9 cellular contexts compared by ENCODE assay signal in the genomic region with DNA sequence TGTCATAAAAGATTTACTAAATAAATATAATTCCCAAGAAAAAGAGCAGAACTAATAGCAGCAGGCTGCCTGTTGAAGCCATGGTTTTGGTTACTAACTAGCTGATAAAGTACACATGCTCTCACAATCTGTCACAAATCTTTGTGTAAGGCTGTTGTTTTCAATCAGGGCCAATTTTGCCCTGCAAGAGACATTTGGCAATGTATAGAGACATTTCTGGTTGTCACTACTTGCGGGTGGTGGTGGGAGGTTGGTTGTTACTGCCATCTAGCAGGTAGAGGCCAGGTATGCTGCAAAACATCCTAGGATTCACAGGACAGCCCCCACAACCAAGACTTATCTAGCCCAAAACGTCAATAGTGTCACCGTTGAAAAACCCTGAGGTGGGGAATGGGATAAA.
DNase-seq lines count a peak whose midpoint lies in the region; ATAC-seq, FAIRE-seq and TF ChIP-seq lines count a peak whose summit lies in the region.
"Had no signal": no experiment of that assay in that cellular context is flagged by ENCODE, and none has a peak within 500 bp of the region (broad histone marks: within the 10 kb centered on the region; RNA-seq: fewer than 3 reads in every experiment).

No MANE protein-coding gene starts in this region.

- no peaks in the 10 kb centered on the region for H3K27me3 Mint-ChIP-seq in stimulated activated naive CD8-positive, alpha-beta T cell treated with anti-CD3 and anti-CD28 coated beads, Interleukin-15, Interleukin-2, amounts not matched to agents 100 ng/mL and 50 ng/mL, for 24 hours
- no peaks in the 10 kb centered on the region for H3K27me3 Mint-ChIP-seq in stimulated activated naive CD8-positive, alpha-beta T cell treated with anti-CD3 and anti-CD28 coated beads, Interleukin-15, amount 100 ng/mL, for 72 hours
- H3K27me3 Mint-ChIP-seq in astrocyte (ENCODE audit: low read depth, unreplicated experiment): no peaks in the 10 kb centered on the region
- H3K27me3 Mint-ChIP-seq: memory B cell had no signal

- peaks cover 8% of the 10 kb centered on the region for H3K9me3 Mint-ChIP-seq in stimulated activated naive CD8-positive, alpha-beta T cell treated with anti-CD3 and anti-CD28 coated beads, Interleukin-15, Interleukin-2, amounts not matched to agents 100 ng/mL and 50 ng/mL, for 24 hours
- peaks cover 0 to 6% of the 10 kb centered on the region in 2 donors for H3K9me3 Mint-ChIP-seq in stimulated activated naive CD8-positive, alpha-beta T cell treated with anti-CD3 and anti-CD28 coated beads, Interleukin-15, amount 100 ng/mL, for 72 hours
- H3K9me3 Mint-ChIP-seq in astrocyte (ENCODE audit: unreplicated experiment): no peaks in the 10 kb centered on the region

- no peak overlapping the region for H3K4me3 Mint-ChIP-seq in stimulated activated naive CD8-positive, alpha-beta T cell treated with anti-CD3 and anti-CD28 coated beads, Interleukin-15, Interleukin-2, amounts not matched to agents 100 ng/mL and 50 ng/mL, for 24 hours
- H3K4me3 Mint-ChIP-seq in stimulated activated naive CD8-positive, alpha-beta T cell treated with anti-CD3 and anti-CD28 coated beads, Interleukin-15, amount 100 ng/mL, for 72 hours: no peak overlapping the region
- no peak overlapping the region for H3K4me3 Mint-ChIP-seq in astrocyte (ENCODE audit: unreplicated experiment)
- H3K4me3 Mint-ChIP-seq: memory B cell had no signal

- peak overlapping the region; percentile 78 for H3K27ac Mint-ChIP-seq in stimulated activated naive CD8-positive, alpha-beta T cell treated with anti-CD3 and anti-CD28 coated beads, Interleukin-15, Interleukin-2, amounts not matched to agents 100 ng/mL and 50 ng/mL, for 24 hours
- peak overlapping the region in 1 of 2 donors; percentile 90 for H3K27ac Mint-ChIP-seq in stimulated activated naive CD8-positive, alpha-beta T cell treated with anti-CD3 and anti-CD28 coated beads, Interleukin-15, amount 100 ng/mL, for 72 hours
- no peak overlapping the region for H3K27ac Mint-ChIP-seq in astrocyte (ENCODE audit: unreplicated experiment)
- H3K27ac Mint-ChIP-seq: memory B cell had no signal

- TF ChIP-seq CTCF in astrocyte (IDR thresholded peaks at IDR 0.05; ENCODE audit: insufficient read depth, low read depth, low read length): no peak

- H3K27ac ChIP-seq in astrocyte (ENCODE audit: low read depth, low read length): no peak overlapping the region

- peaks cover 28% of the 10 kb centered on the region for H3K4me1 Mint-ChIP-seq in stimulated activated naive CD8-positive, alpha-beta T cell treated with anti-CD3 and anti-CD28 coated beads, Interleukin-15, Interleukin-2, amounts not matched to agents 100 ng/mL and 50 ng/mL, for 24 hours (ENCODE audit: low read depth)
- peaks cover 22% of the 10 kb centered on the region for H3K4me1 Mint-ChIP-seq in stimulated activated naive CD8-positive, alpha-beta T cell treated with anti-CD3 and anti-CD28 coated beads, Interleukin-15, amount 100 ng/mL, for 72 hours
- peaks cover 8% of the 10 kb centered on the region for H3K4me1 Mint-ChIP-seq in astrocyte (ENCODE audit: low read depth, unreplicated experiment)
- H3K4me1 Mint-ChIP-seq: memory B cell had no signal

- no peak for DNase-seq in stimulated activated naive CD8-positive, alpha-beta T cell treated with anti-CD3 and anti-CD28 coated beads, Interleukin-15, amount 100 ng/mL, for 72 hours
- peak; percentile 75 to 94 for DNase-seq in NCI-H2081 (lab: John Stamatoyannopoulos, UW)
- DNase-seq in astrocyte (ENCODE audit: low read depth): no peak
- no peak for DNase-seq in NCI-H2107 (lab: John Stamatoyannopoulos, UW)
- no peak for DNase-seq in NCI-H510A treated with DMSO at 0.1 percent for 48 hours (lab: John Stamatoyannopoulos, UW)
- DNase-seq: Caco-2 had no signal

- no peaks in the 10 kb centered on the region for H4K20me1 ChIP-seq in astrocyte (ENCODE audit: insufficient read depth, low read length)

- no peak for ATAC-seq in stimulated activated naive CD8-positive, alpha-beta T cell treated with anti-CD3 and anti-CD28 coated beads, Interleukin-15, amount 100 ng/mL, for 72 hours
- ATAC-seq in HG03097 (IDR thresholded peaks at IDR 0.05; ENCODE audit: low FRiP score, unreplicated experiment): no peak

- no peaks in the 10 kb centered on the region for H3K27me3 ChIP-seq in astrocyte (ENCODE audit: insufficient read depth, low read length)

- FAIRE-seq in astrocyte (lab: Jason Lieb, UNC): no peak

- no peaks in the 10 kb centered on the region for H3K79me2 ChIP-seq in astrocyte (ENCODE audit: insufficient read depth, low read length)

- no peak overlapping the region for H3K4me3 ChIP-seq in astrocyte (ENCODE audit: insufficient read depth, low read depth, low read length)

- H2AFZ ChIP-seq in astrocyte (ENCODE audit: low read depth, low read length): peak overlapping the region; percentile 37

- no peaks in the 10 kb centered on the region for H3K36me3 Mint-ChIP-seq in stimulated activated naive CD8-positive, alpha-beta T cell treated with anti-CD3 and anti-CD28 coated beads, Interleukin-15, Interleukin-2, amounts not matched to agents 100 ng/mL and 50 ng/mL, for 24 hours (ENCODE audit: low read depth)
- no peaks in the 10 kb centered on the region for H3K36me3 Mint-ChIP-seq in astrocyte (ENCODE audit: low read depth, unreplicated experiment)
- H3K36me3 Mint-ChIP-seq: memory B cell had no signal

- no peaks in the 10 kb centered on the region for H3K36me3 ChIP-seq in astrocyte (ENCODE audit: insufficient read depth, low read length)

- H3K9me3 ChIP-seq in astrocyte (ENCODE audit: insufficient read depth, low read depth, low read length): no peaks in the 10 kb centered on the region
- H3K9me3 ChIP-seq: Caco-2 had no signal

- no peak overlapping the region for H3K9ac ChIP-seq in astrocyte (ENCODE audit: low read length)

- no peaks in the 10 kb centered on the region for H3K4me1 ChIP-seq in astrocyte (ENCODE audit: insufficient read depth, low read length)
- H3K4me1 ChIP-seq: Caco-2 had no signal

- no peak overlapping the region for H3K4me2 ChIP-seq in astrocyte (ENCODE audit: low read length)

Comparison
In these comparisons a context has a peak if more than half of its experiments do, and no peak if none do; other contexts are left out.
1. DNase-seq: peak in NCI-H2081 (2 of 2); none in stimulated activated naive CD8-positive, alpha-beta T cell treated with anti-CD3 and anti-CD28 coated beads, Interleukin-15, amount 100 ng/mL, for 72 hours (0 of 2), astrocyte (single experiment), NCI-H2107 (single experiment) and NCI-H510A treated with DMSO at 0.1 percent for 48 hours (single experiment).